ENCODE assay signal across 14 cellular contexts in genomic region chr3:51977449-51978142, GRCh38. TPM values are rescaled to one million over a fixed set of nuclear protein-coding genes. Genes with fewer than 3 reads are reported as not detected.
DNase-seq lines count a peak whose midpoint lies in the region; ATAC-seq, FAIRE-seq and TF ChIP-seq lines count a peak whose summit lies in the region.
"Had no signal": no experiment of that assay in that cellular context is flagged by ENCODE, and none has a peak within 500 bp of the region (broad histone marks: within the 10 kb centered on the region; RNA-seq: fewer than 3 reads in every experiment).

No MANE protein-coding gene starts in this region.

- no peak overlapping the region for H2AFZ ChIP-seq in SK-N-SH (ENCODE audit: low read depth)

- POLR2A ChIA-PET in SK-N-SH (lab: Yijun Ruan, JAX): interaction anchor here (1.1 kb wide), 1 partner anchor 18 kb away, joined by 3 read pairs; the partner anchor contains the start of gene RPL29

- no peak for TF ChIP-seq RAD21 in SK-N-SH (IDR thresholded peaks at IDR 0.05; ENCODE audit: low read length)

- CTCF ChIA-PET in SK-N-SH (lab: Yijun Ruan, JAX): interaction anchor here (0.9 to 1.5 kb wide), 4 partner anchors 9 to 35 kb away, joined by 3 to 4 read pairs (median 4); partner anchors contain the start of gene PARP3

- H3K36me3 ChIP-seq in bronchial epithelial cell (ENCODE audit: control insufficient read depth, insufficient read depth, low read length) (no peaks in the 10 kb centered on the region), SK-N-SH (replicated peaks in 1 of 2; ENCODE audit: control insufficient read depth in 1 of 2, insufficient read depth in 2 of 2, low read length in 1 of 2) (peaks cover 0 to 5% of the 10 kb centered on the region in 2 experiments)

- TF ChIP-seq CTCF in bronchial epithelial cell (IDR thresholded peaks at IDR 0.05; ENCODE audit: insufficient read depth, low read length, severe bottlenecking) (no peak), nephron (IDR thresholded peaks at IDR 0.05; ENCODE audit: unreplicated experiment in 3 of 3) (no peak), SK-N-SH (IDR thresholded peaks at IDR 0.05) (no peak)

- H3K4me3 Mint-ChIP-seq in IgD-negative memory B cell (peak overlapping the region in 2 of 4 donors; percentile 51 to 82), nephron (peak overlapping the region; percentile 47 to 80 (median 65))
- H3K4me3 Mint-ChIP-seq in T-helper 2 cell treated with Interferon-gamma antibody and Interleukin-4, amounts not matched to agents 5 μg/mL and 100 μg/mL, for 36 hours: peak overlapping the region; percentile 29
- H3K4me3 Mint-ChIP-seq: nephron progenitor cell had no signal

- 98% methylated on average over 8 of the region's 9 CpGs for WGBS in SK-N-SH (ENCODE audit: low lambda C conversion rate)

- no peak for FAIRE-seq in bronchial epithelial cell (lab: Jason Lieb, UNC)

- no peaks in the 10 kb centered on the region for H3K36me3 Mint-ChIP-seq in IgD-negative memory B cell
- peaks cover 5% of the 10 kb centered on the region for H3K36me3 Mint-ChIP-seq in T-helper 2 cell treated with Interferon-gamma antibody and Interleukin-4, amounts not matched to agents 5 μg/mL and 100 μg/mL, for 36 hours (ENCODE audit: low read depth)
- H3K36me3 Mint-ChIP-seq in nephron (ENCODE audit: low read depth): no peaks in the 10 kb centered on the region

- no peaks in the 10 kb centered on the region for H3K9me2 ChIP-seq in SK-N-SH

- ATAC-seq in GM18868 (IDR thresholded peaks at IDR 0.05; ENCODE audit: unreplicated experiment) (no peak), HG02642 (IDR thresholded peaks at IDR 0.05; ENCODE audit: poor library complexity, unreplicated experiment) (no peak)
- ATAC-seq: PC-3 had no signal

- peak overlapping the region in 2 of 3 donors; percentile 14 to 42 for H3K27ac Mint-ChIP-seq in IgD-negative memory B cell
- H3K27ac Mint-ChIP-seq in T-helper 2 cell treated with Interferon-gamma antibody and Interleukin-4, amounts not matched to agents 5 μg/mL and 100 μg/mL, for 36 hours: peak overlapping the region; percentile 69
- H3K27ac Mint-ChIP-seq in nephron: peak overlapping the region; percentile 30 to 47 (median 43)

- no peak overlapping the region for H3K9ac ChIP-seq in SK-N-SH

- no peak overlapping the region; a peak in 1 of 4 replicates for H3K27ac ChIP-seq in SK-N-SH (ENCODE audit: low read depth in 2 of 2, low read length in 1 of 2)

- no peak overlapping the region for H3K4me2 ChIP-seq in SK-N-SH

- H4K20me1 ChIP-seq in SK-N-SH (ENCODE audit: insufficient read depth): no peaks in the 10 kb centered on the region

- peaks cover 14 to 27% (median 22%) of the 10 kb centered on the region in 3 donors for H3K4me1 Mint-ChIP-seq in IgD-negative memory B cell
- peaks cover 38% of the 10 kb centered on the region for H3K4me1 Mint-ChIP-seq in T-helper 2 cell treated with Interferon-gamma antibody and Interleukin-4, amounts not matched to agents 5 μg/mL and 100 μg/mL, for 36 hours (ENCODE audit: low read depth)
- peaks cover 36% of the 10 kb centered on the region for H3K4me1 Mint-ChIP-seq in nephron

- H3K4me3 ChIP-seq in bronchial epithelial cell (ENCODE audit: low read depth, low read length): no peak overlapping the region
- H3K4me3 ChIP-seq in SK-N-SH (ENCODE audit: low read depth in 2 of 2, low read length in 1 of 2): no peak overlapping the region

- no peaks in the 10 kb centered on the region for H3K9me3 ChIP-seq in SK-N-SH

- H3K4me1 ChIP-seq in SK-N-SH (ENCODE audit: control insufficient read depth in 1 of 2, insufficient read depth in 2 of 2, low read depth in 1 of 2, low read length in 1 of 2): peaks cover 7 to 24% of the 10 kb centered on the region in 2 experiments

- H3K79me2 ChIP-seq in SK-N-SH (ENCODE audit: insufficient read depth): peaks cover 37% of the 10 kb centered on the region

- no peaks in the 10 kb centered on the region for H3K27me3 ChIP-seq in bronchial epithelial cell (ENCODE audit: control insufficient read depth, insufficient read depth, low read length)
- no peaks in the 10 kb centered on the region for H3K27me3 ChIP-seq in SK-N-SH (ENCODE audit: insufficient read depth)

- TF ChIP-seq EP300 in SK-N-SH (IDR thresholded peaks at IDR 0.05; ENCODE audit: borderline replicate concordance in 1 of 2, low read depth in 1 of 2, low read length in 1 of 2): no peak

- H3K9me3 Mint-ChIP-seq in IgD-negative memory B cell (no peaks in the 10 kb centered on the region), nephron (no peaks in the 10 kb centered on the region)
- no peaks in the 10 kb centered on the region for H3K9me3 Mint-ChIP-seq in T-helper 2 cell treated with Interferon-gamma antibody and Interleukin-4, amounts not matched to agents 5 μg/mL and 100 μg/mL, for 36 hours
- H3K9me3 Mint-ChIP-seq: nephron progenitor cell had no signal

- no peak for DNase-seq in T-helper 2 cell treated with Interferon-gamma antibody and Interleukin-4, amounts not matched to agents 5 μg/mL and 100 μg/mL, for 36 hours (ENCODE audit: low spot score)
- peak; percentile 57 for DNase-seq in bronchial epithelial cell (ENCODE audit: low read depth)
- no peak for DNase-seq in SK-N-SH
- DNase-seq: COR-L47, HCEC 1CT, NCI-H1048, NCI-H345, nephron progenitor cell, PC-3, SW 1271 had no signal

- peaks cover 24% of the 10 kb centered on the region for H3F3A ChIP-seq in SK-N-SH (replicated peaks; ENCODE audit: insufficient read depth)

- H3K27me3 Mint-ChIP-seq in IgD-negative memory B cell: no peaks in the 10 kb centered on the region
- H3K27me3 Mint-ChIP-seq in T-helper 2 cell treated with Interferon-gamma antibody and Interleukin-4, amounts not matched to agents 5 μg/mL and 100 μg/mL, for 36 hours (ENCODE audit: low read depth): no peaks in the 10 kb centered on the region
- no peaks in the 10 kb centered on the region for H3K27me3 Mint-ChIP-seq in nephron (ENCODE audit: low read depth)

TF ChIP-seq in SK-N-SH, 30 proteins besides CTCF, POLR2A, EP300 and RAD21 (continues in another document):
- TF ChIP-seq SIN3A (IDR thresholded peaks at IDR 0.05; ENCODE audit: borderline replicate concordance, low read depth, low read length) (no peak), FOSL2 (IDR thresholded peaks at IDR 0.05; ENCODE audit: borderline replicate concordance, low read depth) (no peak), GABPA (IDR thresholded peaks at IDR 0.05; ENCODE audit: low read depth) (no peak), RFX5 (IDR thresholded peaks at IDR 0.05; ENCODE audit: low read length) (no peak), TEAD4 (IDR thresholded peaks at IDR 0.05; ENCODE audit: borderline replicate concordance, insufficient read depth) (no peak), USF1 (IDR thresholded peaks at IDR 0.05; ENCODE audit: borderline replicate concordance, low read depth) (no peak), EZH2phosphoT487 (IDR thresholded peaks at IDR 0.05; ENCODE audit: borderline replicate concordance, low read depth) (no peak), PBX3 (IDR thresholded peaks at IDR 0.05) (no peak), ELF1 (IDR thresholded peaks at IDR 0.05) (no peak)

RNA-seq across cellular contexts. Expression of gene ABHD14A, which starts 2.7 kb away (rescaled TPM):
- 61.6 TPM for polyA plus RNA-seq in IgD-negative memory B cell
- 0.79 and 2.3 TPM in 2 replicates for total RNA-seq in bronchial epithelial cell
- polyA plus RNA-seq in SK-N-SH (2012; rRNA removed): 22.1 and 31.5 TPM in 2 replicates
- 18.6 and 24.8 TPM in 2 replicates for polyA plus RNA-seq in SK-N-SH (2012; cell fraction: cytosol; rRNA removed)
- 13.5 and 18.1 TPM in 2 replicates for polyA plus RNA-seq in SK-N-SH (2012; cell fraction: nucleus; rRNA removed)

RNA-seq across cellular contexts. Expression of gene ABHD14B, which starts 3.7 kb away (rescaled TPM):
- 106 TPM for polyA plus RNA-seq in IgD-negative memory B cell
- 17.7 and 18.4 TPM in 2 replicates for total RNA-seq in bronchial epithelial cell
- polyA plus RNA-seq in SK-N-SH (2012; rRNA removed): 64.1 and 88.3 TPM in 2 replicates
- 45.6 and 58.3 TPM in 2 replicates for polyA plus RNA-seq in SK-N-SH (2012; cell fraction: cytosol; rRNA removed)
- 45.8 and 64.4 TPM in 2 replicates for polyA plus RNA-seq in SK-N-SH (2012; cell fraction: nucleus; rRNA removed)

RNA-seq across cellular contexts. Expression of gene ACY1, which starts 5.7 kb away (rescaled TPM):
- 18.0 TPM for polyA plus RNA-seq in IgD-negative memory B cell
- total RNA-seq in bronchial epithelial cell: 69.2 and 81.3 TPM in 2 replicates
- 93.0 and 96.2 TPM in 2 replicates for polyA plus RNA-seq in SK-N-SH (2012; rRNA removed)
- polyA plus RNA-seq in SK-N-SH (2012; cell fraction: cytosol; rRNA removed): 44.0 and 62.5 TPM in 2 replicates
- 136 and 173 TPM in 2 replicates for polyA plus RNA-seq in SK-N-SH (2012; cell fraction: nucleus; rRNA removed)

RNA-seq across cellular contexts. Expression of gene PCBP4, which starts 10.3 kb away (rescaled TPM):
- polyA plus RNA-seq in IgD-negative memory B cell (13.9 TPM), SK-N-SH (2012; rRNA removed) (97.4 and 118 TPM in 2 replicates)
- total RNA-seq in bronchial epithelial cell: 15.3 and 25.0 TPM in 2 replicates
- 43.8 and 61.7 TPM in 2 replicates for polyA plus RNA-seq in SK-N-SH (2012; cell fraction: cytosol; rRNA removed)
- polyA plus RNA-seq in SK-N-SH (2012; cell fraction: nucleus; rRNA removed): 499 and 538 TPM in 2 replicates

RNA-seq across cellular contexts. Expression of gene RPL29, which starts 18.1 kb away (rescaled TPM):
- 1,567 TPM for polyA plus RNA-seq in IgD-negative memory B cell
- 1,196 and 1,940 TPM in 2 replicates for total RNA-seq in bronchial epithelial cell
- 3,173 and 3,642 TPM in 2 replicates for polyA plus RNA-seq in SK-N-SH (2012; rRNA removed)
- polyA plus RNA-seq in SK-N-SH (2012; cell fraction: cytosol; rRNA removed): 2,707 and 3,782 TPM in 2 replicates
- 883 and 941 TPM in 2 replicates for polyA plus RNA-seq in SK-N-SH (2012; cell fraction: nucleus; rRNA removed)
